8 cellular contexts compared by ENCODE assay signal in genomic region chr6:33622456-33623431, GRCh38. TPM values are rescaled to one million over a fixed set of nuclear protein-coding genes. Genes with fewer than 3 reads are reported as not detected.
DNase-seq lines count a peak whose midpoint lies in the region; ATAC-seq and TF ChIP-seq lines count a peak whose summit lies in the region.

No MANE protein-coding gene starts in this region.

- no peaks in the 10 kb centered on the region for H3K27me3 Mint-ChIP-seq in stimulated activated naive CD8-positive, alpha-beta T cell treated with anti-CD3 and anti-CD28 coated beads, Interleukin-15, Interleukin-2, amounts not matched to agents 100 ng/mL and 50 ng/mL, for 24 hours

- H3K27me3 ChIP-seq in kidney epithelial cell (ENCODE audit: control insufficient read depth, insufficient read depth, low read length): no peaks in the 10 kb centered on the region

- H3K4me1 Mint-ChIP-seq in stimulated activated naive CD8-positive, alpha-beta T cell treated with anti-CD3 and anti-CD28 coated beads, Interleukin-15, Interleukin-2, amounts not matched to agents 100 ng/mL and 50 ng/mL, for 24 hours (ENCODE audit: low read depth): peaks cover 54% of the 10 kb centered on the region

- peak overlapping the region; percentile 77 for H3K27ac Mint-ChIP-seq in stimulated activated naive CD8-positive, alpha-beta T cell treated with anti-CD3 and anti-CD28 coated beads, Interleukin-15, Interleukin-2, amounts not matched to agents 100 ng/mL and 50 ng/mL, for 24 hours

- WGBS in adipose tissue, 3 donors: 53 to 67% (median 64%) methylated on average over 12 of the region's 12 CpGs

- no peak for DNase-seq in stimulated activated naive CD8-positive, alpha-beta T cell treated with anti-CD3 and anti-CD28 coated beads, Interleukin-15, Interleukin-2, amounts not matched to agents 100 U/mL and 50 U/mL, for 24 hours
- DNase-seq in kidney epithelial cell (ENCODE audit: low read depth) (no peak), hypothalamus (lab: John Stamatoyannopoulos, UW) (no peak), NCI-H2081 treated with DMSO at 0.1 percent for 48 hours (lab: John Stamatoyannopoulos, UW) (no peak), amniotic stem cell (lab: John Stamatoyannopoulos, UW) (no peak)

- H3K9me3 Mint-ChIP-seq in stimulated activated naive CD8-positive, alpha-beta T cell treated with anti-CD3 and anti-CD28 coated beads, Interleukin-15, Interleukin-2, amounts not matched to agents 100 ng/mL and 50 ng/mL, for 24 hours: no peaks in the 10 kb centered on the region

- ATAC-seq in stimulated activated naive CD8-positive, alpha-beta T cell treated with anti-CD3 and anti-CD28 coated beads, Interleukin-15, Interleukin-2, amounts not matched to agents 100 U/mL and 50 U/mL, for 24 hours: no peak
- no peak for ATAC-seq in HG02759 (IDR thresholded peaks at IDR 0.05; ENCODE audit: unreplicated experiment)

- peaks cover 10% of the 10 kb centered on the region for H3K36me3 Mint-ChIP-seq in stimulated activated naive CD8-positive, alpha-beta T cell treated with anti-CD3 and anti-CD28 coated beads, Interleukin-15, Interleukin-2, amounts not matched to agents 100 ng/mL and 50 ng/mL, for 24 hours (ENCODE audit: low read depth)

- peak overlapping the region; percentile 87 for H3K4me3 Mint-ChIP-seq in stimulated activated naive CD8-positive, alpha-beta T cell treated with anti-CD3 and anti-CD28 coated beads, Interleukin-15, Interleukin-2, amounts not matched to agents 100 ng/mL and 50 ng/mL, for 24 hours

- no peaks in the 10 kb centered on the region for H3K36me3 ChIP-seq in kidney epithelial cell (ENCODE audit: control insufficient read depth, insufficient read depth, low read length)

- peak overlapping the region; percentile 93 for H3K4me3 ChIP-seq in kidney epithelial cell (ENCODE audit: low read depth, low read length)

- TF ChIP-seq CTCF in kidney epithelial cell (IDR thresholded peaks at IDR 0.05; ENCODE audit: insufficient read depth, low read length, poor library complexity, severe bottlenecking): no peak

- peak overlapping the region; percentile 3 for H3K27ac ChIP-seq in adipose tissue (ENCODE audit: low read depth, low read length)

RNA-seq across cellular contexts. Expression of gene ITPR3, which starts 1.6 kb away (rescaled TPM):
- polyA plus RNA-seq in adipose tissue: 10 to 100 TPM in 2 of 3 donors, 1 to 10 TPM in 1; 9.3 to 13.8 (median 13.5) TPM
- 147 and 176 TPM in 2 replicates for total RNA-seq in kidney epithelial cell

RNA-seq across cellular contexts. Expression of gene BAK1, which starts 42.7 kb away (rescaled TPM):
- 10 to 100 TPM; 11.5 to 12.6 (median 12.0) TPM for polyA plus RNA-seq in adipose tissue
- 21.7 and 23.9 TPM in 2 replicates for total RNA-seq in kidney epithelial cell
